In the genomic region with DNA sequence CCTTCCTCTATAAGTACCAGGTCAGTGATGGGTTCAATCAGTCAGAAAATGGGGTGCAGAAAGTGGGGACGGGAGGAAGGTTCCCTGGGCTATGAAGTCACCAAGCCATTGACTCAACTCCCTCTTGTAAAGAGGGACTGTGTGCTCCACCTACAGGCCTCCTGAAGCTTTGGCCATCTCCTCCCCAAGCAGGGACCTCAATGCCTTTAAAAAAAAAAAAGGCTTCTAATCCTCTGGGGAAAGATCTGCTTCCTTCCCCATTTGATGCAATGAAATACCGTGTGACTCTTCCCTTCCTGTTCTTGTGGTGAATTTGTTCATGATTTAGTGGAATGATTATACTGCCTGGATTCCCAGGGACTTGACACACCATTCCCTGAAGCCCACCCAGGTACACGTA, we compare ENCODE assay signal across 16 cellular contexts.
A peak's percentile ranks its signal among the peaks of the same experiment; 100 is the strongest.
DNase-seq lines count a peak whose midpoint lies in the region; ATAC-seq and TF ChIP-seq lines count a peak whose summit lies in the region.
"Had no signal": no experiment of that assay in that cellular context is flagged by ENCODE, and none has a peak within 500 bp of the region (broad histone marks: within the 10 kb centered on the region; RNA-seq: fewer than 3 reads in every experiment).

No MANE protein-coding gene starts in this region.

- no peak overlapping the region for H3K4me2 ChIP-seq in OCI-LY3 (ENCODE audit: low read length)

- CTCF ChIA-PET in HEK293T (lab: Yijun Ruan, JAX) = interaction anchor here (0.6 kb wide), 1 partner anchor 129 kb away, joined by 3 read pairs; no protein-coding TSS in a partner anchor

- H3K4me3 ChIP-seq in OCI-LY3 (ENCODE audit: low read length) (no peak overlapping the region), choroid plexus epithelial cell (ENCODE audit: low read depth, low read length) (no peak overlapping the region)
- H3K4me3 ChIP-seq: colonic mucosa had no signal

- peak; percentile 28; the same call in 1 of the 2 replicates for TF ChIP-seq CTCF in OCI-LY3 (IDR thresholded peaks at IDR 0.05; ENCODE audit: low read depth, low read length)
- TF ChIP-seq CTCF in choroid plexus epithelial cell (conservative IDR thresholded peaks at IDR 0.05; ENCODE audit: low read depth, low read length) = no peak

- no peaks in the 10 kb centered on the region for H3K36me3 ChIP-seq in OCI-LY3 (replicated peaks; ENCODE audit: low read depth, low read length)
- H3K36me3 ChIP-seq: colonic mucosa had no signal

- H3K9ac ChIP-seq in OCI-LY3 (ENCODE audit: low read length) = no peak overlapping the region

- H3K4me1 ChIP-seq in OCI-LY3 (ENCODE audit: low read length) = no peaks in the 10 kb centered on the region
- H3K4me1 ChIP-seq: colonic mucosa had no signal

- H3K27me3 ChIP-seq in OCI-LY3 (ENCODE audit: low read depth, low read length) = peaks cover 6% of the 10 kb centered on the region; the same call in 1 of the 2 replicates
- H3K27me3 ChIP-seq: colonic mucosa had no signal

- no peaks in the 10 kb centered on the region for H4K20me1 ChIP-seq in OCI-LY3 (ENCODE audit: insufficient read depth, low read length)

- H3K9me3 ChIP-seq in OCI-LY3 (ENCODE audit: insufficient read depth, low read length) = no peaks in the 10 kb centered on the region
- H3K9me3 ChIP-seq: colonic mucosa had no signal

- no peak overlapping the region for H3K27ac ChIP-seq in OCI-LY3 (ENCODE audit: low read length)
- H3K27ac ChIP-seq: colonic mucosa had no signal

- DNase-seq in CD1c-positive myeloid dendritic cell (ENCODE audit: extremely low spot score) (peak; percentile 7), HEK293T (ENCODE audit: extremely low spot score) (peak; percentile 36), choroid plexus epithelial cell (ENCODE audit: low read depth) (peak; percentile 5), NCI-H345 (lab: John Stamatoyannopoulos, UW) (no peak)
- no peak for DNase-seq in activated CD8-positive, alpha-beta memory T cell treated with anti-CD3 and anti-CD28 coated beads, Interleukin-2, amount 50 U/mL, for 48 hours
- DNase-seq: activated CD8-positive, alpha-beta memory T cell treated with anti-CD3 and anti-CD28 coated beads for 24 hours; colonic mucosa; left cardiac atrium; NCI-H1092 treated with DMSO at 0.1 percent for 48 hours; NCI-H524 treated with DMSO at 0.1 percent for 48 hours; stimulated activated CD4-positive, alpha-beta T cell treated with anti-CD3 and anti-CD28 coated beads, Interleukin-15, amount 100 ng/mL, for 24 hours; T-cell had no signal

- H2AFZ ChIP-seq in OCI-LY3 (ENCODE audit: low read depth, low read length) = no peak overlapping the region

- POLR2A ChIA-PET in HEK293T (lab: Yijun Ruan, JAX) = no interaction called here

- no peaks in the 10 kb centered on the region for H3K79me2 ChIP-seq in OCI-LY3 (ENCODE audit: low read length)

- no peak for ATAC-seq in HG03342 (IDR thresholded peaks at IDR 0.05; ENCODE audit: unreplicated experiment)
- ATAC-seq in GM18511 (IDR thresholded peaks at IDR 0.05; ENCODE audit: unreplicated experiment) = no peak
- ATAC-seq: activated naive CD4-positive, alpha-beta T cell treated with anti-CD3 and anti-CD28 coated beads, Interleukin-2, amount 50 U/mL, for 72 hours; left cardiac atrium; T-cell had no signal

TF ChIP-seq in HEK293T, 16 proteins besides CTCF, POLR2A, EP300 and RAD21:
- TF ChIP-seq CTBP1 (IDR thresholded peaks at IDR 0.05; ENCODE audit: borderline replicate concordance) = no peak
- TF ChIP-seq FOXM1 (IDR thresholded peaks at IDR 0.05; ENCODE audit: borderline replicate concordance) = no peak
- no peak for TF ChIP-seq TARDBP (IDR thresholded peaks at IDR 0.05)
- no peak for TF ChIP-seq SP1 (IDR thresholded peaks at IDR 0.05)
- no peak for TF ChIP-seq FOXK2 (IDR thresholded peaks at IDR 0.05)
- no peak for TF ChIP-seq HDGF (IDR thresholded peaks at IDR 0.05; ENCODE audit: borderline replicate concordance)
- no peak for TF ChIP-seq FOXA1 (IDR thresholded peaks at IDR 0.05)
- no peak for TF ChIP-seq BHLHE40 (IDR thresholded peaks at IDR 0.05; ENCODE audit: borderline replicate concordance)

Comparison
In these comparisons a context has a peak if more than half of its experiments do, and no peak if none do; other contexts are left out.
1. DNase-seq: peak in CD1c-positive myeloid dendritic cell (single experiment), HEK293T (single experiment) and choroid plexus epithelial cell (single experiment); none in NCI-H345 (single experiment) and activated CD8-positive, alpha-beta memory T cell treated with anti-CD3 and anti-CD28 coated beads, Interleukin-2, amount 50 U/mL, for 48 hours (single experiment).